Comparison of ENCODE assay signal across 17 cellular contexts in the genomic region with DNA sequence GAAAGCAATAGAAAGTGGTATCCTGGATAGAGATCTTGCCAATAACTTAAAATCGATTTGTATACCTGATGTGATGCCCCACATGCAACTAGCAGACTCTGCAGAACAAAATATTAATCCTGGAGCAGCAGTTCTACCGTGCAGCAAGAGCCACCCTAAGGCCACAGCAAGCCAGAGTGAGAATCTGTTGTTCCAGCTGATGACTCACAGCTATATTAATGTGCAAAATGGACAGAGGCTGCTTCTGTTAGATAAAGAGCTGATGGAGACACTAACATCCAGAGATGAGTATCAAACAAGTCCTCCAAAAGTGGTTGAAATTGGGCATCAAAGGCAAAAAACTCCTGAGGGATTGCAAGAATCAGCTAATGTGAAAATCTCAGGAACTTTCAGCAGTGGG.
DNase-seq lines count a peak whose midpoint lies in the region; ATAC-seq and TF ChIP-seq lines count a peak whose summit lies in the region.
"Had no signal": no experiment of that assay in that cellular context is flagged by ENCODE, and none has a peak within 500 bp of the region (broad histone marks: within the 10 kb centered on the region; RNA-seq: fewer than 3 reads in every experiment).

No MANE protein-coding gene starts in this region.

- peaks cover 6 to 9% of the 10 kb centered on the region in 2 experiments for H3K4me1 ChIP-seq in neutrophil (ENCODE audit: control insufficient read depth in 1 of 2, insufficient read depth in 1 of 2, low read depth in 1 of 2, low read length in 1 of 2)
- peaks cover 0 to 15% (median 2%) of the 10 kb centered on the region in 4 donors for H3K4me1 ChIP-seq in stomach
- H3K4me1 ChIP-seq: left ventricle myocardium inferior had no signal

- peaks cover 30% of the 10 kb centered on the region for H3K4me1 Mint-ChIP-seq in T-helper 17 cell
- H3K4me1 Mint-ChIP-seq: neural crest cell had no signal

- peaks cover 12% of the 10 kb centered on the region for H3K36me3 Mint-ChIP-seq in T-helper 17 cell (ENCODE audit: low read depth)

- peak overlapping the region; percentile 44 for H3K27ac ChIP-seq in neutrophil
- H3K27ac ChIP-seq in stomach = no peak overlapping the region
- H3K27ac ChIP-seq: heart left ventricle, left ventricle myocardium inferior had no signal

- H3K27me3 Mint-ChIP-seq in T-helper 17 cell = no peaks in the 10 kb centered on the region
- H3K27me3 Mint-ChIP-seq: stimulated activated naive CD8-positive, alpha-beta T cell treated with anti-CD3 and anti-CD28 coated beads, Interleukin-15, amount 100 ng/mL, for 72 hours had no signal

- no peak for TF ChIP-seq POLR2A in stomach (IDR thresholded peaks at IDR 0.05)

- H3K36me3 ChIP-seq in neutrophil (peaks cover 47% of the 10 kb centered on the region), stomach (peaks cover 33 to 97% (median 83%) of the 10 kb centered on the region in 4 donors)

- H3K4me3 Mint-ChIP-seq in T-helper 17 cell = no peak overlapping the region
- H3K4me3 Mint-ChIP-seq: CD14-positive monocyte; neural crest cell; stimulated activated naive CD8-positive, alpha-beta T cell treated with anti-CD3 and anti-CD28 coated beads, Interleukin-15, amount 100 ng/mL, for 72 hours had no signal

- ATAC-seq in T-helper 17 cell = no peak
- ATAC-seq: heart left ventricle; stimulated activated naive CD8-positive, alpha-beta T cell treated with anti-CD3 and anti-CD28 coated beads, Interleukin-15, amount 100 ng/mL, for 72 hours had no signal

- DNase-seq in ELR (ENCODE audit: low read depth) (peak; percentile 18), T-helper 17 cell (no peak), dermis blood vessel endothelial cell (peak; percentile 16), NCI-H748 treated with DMSO at 0.1 percent for 48 hours (lab: John Stamatoyannopoulos, UW) (no peak), NCI-H1092 (lab: John Stamatoyannopoulos, UW) (no peak), stomach (no peak)
- DNase-seq: activated CD8-positive, alpha-beta memory T cell treated with anti-CD3 and anti-CD28 coated beads, Interleukin-2, amount 50 U/mL, for 4 hours; effector memory CD4-positive, alpha-beta T cell; heart left ventricle; Kasumi-1; left ventricle myocardium inferior; NCI-H2107; SIG-M5; stimulated activated naive CD8-positive, alpha-beta T cell treated with anti-CD3 and anti-CD28 coated beads, Interleukin-15, amount 100 ng/mL, for 72 hours had no signal

- H3K4me3 ChIP-seq in neutrophil (ENCODE audit: low read depth in 1 of 2, low read length in 1 of 2) (no peak overlapping the region), stomach (no peak overlapping the region)
- H3K4me3 ChIP-seq: heart left ventricle, left ventricle myocardium inferior had no signal

- TF ChIP-seq EP300 in stomach (IDR thresholded peaks at IDR 0.05) = no peak

- H3K9me3 ChIP-seq in T-helper 17 cell (ENCODE audit: control insufficient read depth, low read length, poor library complexity, severe bottlenecking) (no peaks in the 10 kb centered on the region), neutrophil (no peaks in the 10 kb centered on the region), stomach (no peaks in the 10 kb centered on the region)
- H3K9me3 ChIP-seq: heart left ventricle, left ventricle myocardium inferior had no signal

- intact Hi-C loops in stomach (cut with DNase I; ENCODE audit: low total_unique reads) = no loop called here

- H3K27me3 ChIP-seq in neutrophil = no peaks in the 10 kb centered on the region
- H3K27me3 ChIP-seq in stomach = no peaks in the 10 kb centered on the region
- H3K27me3 ChIP-seq: heart left ventricle had no signal

- H3K27ac Mint-ChIP-seq in T-helper 17 cell = peak overlapping the region; percentile 43

- 73 to 88% (median 85%) methylated on average over 2 of the region's 2 CpGs for WGBS in stomach, 5 donors

- TF ChIP-seq CTCF in neutrophil (IDR thresholded peaks at IDR 0.05) = no peak
- TF ChIP-seq CTCF in stomach (IDR thresholded peaks at IDR 0.05) = no peak

Comparison
In these comparisons a context has a peak if more than half of its experiments do, and no peak if none do; other contexts are left out.
1. DNase-seq: peak in ELR (single experiment) and dermis blood vessel endothelial cell (single experiment); none in T-helper 17 cell (0 of 3), NCI-H748 treated with DMSO at 0.1 percent for 48 hours (single experiment), NCI-H1092 (single experiment) and stomach (single experiment).